ENCODE assay signal across 22 cellular contexts in the genomic region with DNA sequence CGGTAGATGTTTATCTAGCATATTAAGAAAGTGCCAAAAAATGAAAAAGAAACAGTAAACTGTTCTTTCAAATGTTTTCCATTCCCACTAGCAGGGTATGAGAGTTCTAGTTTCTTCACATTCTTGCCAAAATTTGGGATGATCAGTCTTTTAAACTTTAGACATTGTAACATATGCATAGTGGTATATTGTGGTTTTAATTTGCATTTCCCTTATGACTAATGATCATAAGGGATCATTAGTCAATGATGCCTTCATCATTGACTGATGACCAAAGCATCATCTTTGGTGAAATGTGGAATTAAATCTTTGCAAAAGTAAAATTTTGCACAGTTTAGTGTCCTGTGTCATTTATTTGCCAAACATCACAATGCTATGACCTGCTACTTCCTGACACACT. TPM values are rescaled to one million over a fixed set of nuclear protein-coding genes. Genes with fewer than 3 reads are reported as not detected.
DNase-seq lines count a peak whose midpoint lies in the region; ATAC-seq and TF ChIP-seq lines count a peak whose summit lies in the region.
"Had no signal": no experiment of that assay in that cellular context is flagged by ENCODE, and none has a peak within 500 bp of the region (broad histone marks: within the 10 kb centered on the region; RNA-seq: fewer than 3 reads in every experiment).

No MANE protein-coding gene starts in this region.

- H3K27me3 ChIP-seq in upper lobe of left lung, result no peaks in the 10 kb centered on the region
- H3K27me3 ChIP-seq: MG63 had no signal

- DNase-seq in GM12864 (ENCODE audit: low read depth) (no peak), activated B cell treated with CpG ODN at 0.5 μM for 24 hours (no peak), upper lobe of left lung (no peak), cerebellum (ENCODE audit: low spot score) (no peak)
- DNase-seq in activated CD4-positive, alpha-beta T cell treated with anti-CD3 and anti-CD28 coated beads for 36 hours, result no peak
- DNase-seq: C1 segment of cervical spinal cord; CD8-positive, alpha-beta memory T cell; DMS79; H7; IMR-90; Kasumi-1; MG63; NCI-H1092; NCI-H1436 treated with DMSO at 0.1 percent for 48 hours; NCI-H2029 treated with DMSO at 0.1 percent for 48 hours; PC-3; SIG-M5; T-helper 17 cell had no signal

- intact Hi-C loops in activated B cell treated with CpG ODN at 0.5 μM for 24 hours (cut with micrococcal nuclease), result no loop called here
- intact Hi-C loops in activated CD4-positive, alpha-beta T cell treated with anti-CD3 and anti-CD28 coated beads for 36 hours (cut with DNase I, micrococcal nuclease), result no loop called here

- H3K9me3 ChIP-seq in upper lobe of left lung, result no peaks in the 10 kb centered on the region
- H3K9me3 ChIP-seq: MG63 had no signal

- H3K27ac Mint-ChIP-seq in IgD-negative memory B cell (peak overlapping the region in 2 of 3 donors; percentile 77 to 91), activated B cell treated with CpG ODN at 0.5 μM for 24 hours (peak overlapping the region; percentile 93)
- no peak overlapping the region for H3K27ac Mint-ChIP-seq in activated CD4-positive, alpha-beta T cell treated with anti-CD3 and anti-CD28 coated beads for 36 hours
- H3K27ac Mint-ChIP-seq: CD8-positive, alpha-beta memory T cell; T-helper 17 cell had no signal

- H3K4me3 Mint-ChIP-seq in IgD-negative memory B cell, result peak overlapping the region in 3 of 4 donors; percentile 81 to 96 (median 86)
- peak overlapping the region; percentile 90 for H3K4me3 Mint-ChIP-seq in activated B cell treated with CpG ODN at 0.5 μM for 24 hours
- H3K4me3 Mint-ChIP-seq in activated CD4-positive, alpha-beta T cell treated with anti-CD3 and anti-CD28 coated beads for 36 hours, result no peak overlapping the region
- H3K4me3 Mint-ChIP-seq: CD8-positive, alpha-beta memory T cell; T-helper 17 cell had no signal

- no peak for TF ChIP-seq EP300 in upper lobe of left lung (IDR thresholded peaks at IDR 0.05)

- H3K36me3 ChIP-seq in upper lobe of left lung, result no peaks in the 10 kb centered on the region
- H3K36me3 ChIP-seq: MG63 had no signal

- H3K27ac ChIP-seq in upper lobe of left lung, result no peak overlapping the region
- H3K27ac ChIP-seq: HL-60, RWPE1 had no signal

- peaks cover 0 to 3% (median 0%) of the 10 kb centered on the region in 4 donors for H3K4me1 ChIP-seq in upper lobe of left lung

- H3K36me3 Mint-ChIP-seq in IgD-negative memory B cell, result peaks cover 7% of the 10 kb centered on the region
- peaks cover 37% of the 10 kb centered on the region for H3K36me3 Mint-ChIP-seq in activated B cell treated with CpG ODN at 0.5 μM for 24 hours (ENCODE audit: low read depth)
- peaks cover 3% of the 10 kb centered on the region for H3K36me3 Mint-ChIP-seq in activated CD4-positive, alpha-beta T cell treated with anti-CD3 and anti-CD28 coated beads for 36 hours (ENCODE audit: low read depth)

- H3K4me3 ChIP-seq in GM12864 (ENCODE audit: low read depth, low read length), result peak overlapping the region; percentile 73
- no peak overlapping the region for H3K4me3 ChIP-seq in upper lobe of left lung
- H3K4me3 ChIP-seq: MG63 had no signal

- no peak for TF ChIP-seq CTCF in GM12864 (IDR thresholded peaks at IDR 0.05; ENCODE audit: low read depth, low read length, missing control alignments)
- TF ChIP-seq CTCF in activated B cell treated with CpG ODN at 0.5 μM for 24 hours (IDR thresholded peaks at IDR 0.05), result no peak
- no peak for TF ChIP-seq CTCF in upper lobe of left lung (IDR thresholded peaks at IDR 0.05)

- POLR2A ChIA-PET in activated B cell treated with CpG ODN at 0.5 μM for 24 hours (lab: Charles Lee), result interaction anchor here (1.0 to 1.2 kb wide), 2 partner anchors 7 to 11 kb away, joined by 3 to 4 read pairs; no protein-coding TSS in a partner anchor
- POLR2A ChIA-PET in activated CD4-positive, alpha-beta T cell treated with anti-CD3 and anti-CD28 coated beads for 36 hours (lab: Charles Lee), result no interaction called here

- H3K9me3 Mint-ChIP-seq in IgD-negative memory B cell (peaks cover 0 to 2% (median 1%) of the 10 kb centered on the region in 3 donors), activated B cell treated with CpG ODN at 0.5 μM for 24 hours (peaks cover 11% of the 10 kb centered on the region)
- H3K9me3 Mint-ChIP-seq in activated CD4-positive, alpha-beta T cell treated with anti-CD3 and anti-CD28 coated beads for 36 hours (ENCODE audit: low read depth), result peaks cover 4% of the 10 kb centered on the region

- WGBS in upper lobe of left lung, 2 donors, result 50 to 52% methylated on average over 1 of the region's 1 CpG

- CTCF ChIA-PET in activated B cell treated with CpG ODN at 0.5 μM for 24 hours (lab: Charles Lee), result no interaction called here
- CTCF ChIA-PET in activated CD4-positive, alpha-beta T cell treated with anti-CD3 and anti-CD28 coated beads for 36 hours (lab: Charles Lee), result no interaction called here

- no peak for TF ChIP-seq POLR2A in upper lobe of left lung (IDR thresholded peaks at IDR 0.05)

- H3K4me1 Mint-ChIP-seq in IgD-negative memory B cell (peaks cover 56 to 73% (median 70%) of the 10 kb centered on the region in 3 donors), activated B cell treated with CpG ODN at 0.5 μM for 24 hours (peaks cover 96% of the 10 kb centered on the region)
- no peaks in the 10 kb centered on the region for H3K4me1 Mint-ChIP-seq in activated CD4-positive, alpha-beta T cell treated with anti-CD3 and anti-CD28 coated beads for 36 hours
- H3K4me1 Mint-ChIP-seq: CD8-positive, alpha-beta memory T cell had no signal

- H3K27me3 Mint-ChIP-seq in IgD-negative memory B cell (no peaks in the 10 kb centered on the region), activated B cell treated with CpG ODN at 0.5 μM for 24 hours (no peaks in the 10 kb centered on the region)
- H3K27me3 Mint-ChIP-seq in activated CD4-positive, alpha-beta T cell treated with anti-CD3 and anti-CD28 coated beads for 36 hours, result peaks cover 4% of the 10 kb centered on the region

- ATAC-seq in activated B cell treated with CpG ODN at 0.5 μM for 24 hours (ENCODE audit: low read depth), result no peak
- no peak for ATAC-seq in activated CD4-positive, alpha-beta T cell treated with anti-CD3 and anti-CD28 coated beads for 36 hours
- ATAC-seq in upper lobe of left lung (ENCODE audit: low FRiP score in 2 of 2), result no peak
- no peak for ATAC-seq in GM21390 (IDR thresholded peaks at IDR 0.05; ENCODE audit: unreplicated experiment)
- ATAC-seq: PC-3, T-helper 17 cell had no signal

RNA-seq across cellular contexts. Expression of a gene that starts 59.0 kb away (rescaled TPM):
- 3.6 TPM for polyA plus RNA-seq in IgD-negative memory B cell
- 32.1 and 35.4 TPM in 2 replicates for total RNA-seq in activated B cell treated with CpG ODN at 0.5 μM for 24 hours
- total RNA-seq in activated CD4-positive, alpha-beta T cell treated with anti-CD3 and anti-CD28 coated beads for 36 hours, result 10 to 100 TPM; 15.7 to 16.7 TPM
- total RNA-seq in upper lobe of left lung, result 10 to 100 TPM in 3 of 6 donors, 1 to 10 TPM in 3; 5.2 to 15.2 (median 9.7) TPM
- total RNA-seq in cerebellum, result 44.3 TPM
